ENCODE assay signal across 8 cellular contexts in genomic region chr14:77439861-77440260, GRCh38. TPM values are rescaled to one million over a fixed set of nuclear protein-coding genes. Genes with fewer than 3 reads are reported as not detected.
"Had no signal": no experiment of that assay in that cellular context is flagged by ENCODE, and none has a peak within 500 bp of the region (broad histone marks: within the 10 kb centered on the region; RNA-seq: fewer than 3 reads in every experiment).

No MANE protein-coding gene starts in this region.

- H3K4me3 ChIP-seq: GM12878 had no signal

- DNase-seq: GDM1, GF-D8 had no signal

- FAIRE-seq: GM12878, GM12891, GM12892, GM18507, GM19239 had no signal

- ATAC-seq: GM12878 had no signal

RNA-seq across cellular contexts. Expression of gene NOXRED1, which starts 16.5 kb away (rescaled TPM):
- total RNA-seq: G401 had no signal

RNA-seq across cellular contexts. Expression of gene ISM2, which starts 58.8 kb away (rescaled TPM):
- total RNA-seq: GM12878 had no signal
